ENCODE assay signal across 8 cellular contexts in the genomic region with DNA sequence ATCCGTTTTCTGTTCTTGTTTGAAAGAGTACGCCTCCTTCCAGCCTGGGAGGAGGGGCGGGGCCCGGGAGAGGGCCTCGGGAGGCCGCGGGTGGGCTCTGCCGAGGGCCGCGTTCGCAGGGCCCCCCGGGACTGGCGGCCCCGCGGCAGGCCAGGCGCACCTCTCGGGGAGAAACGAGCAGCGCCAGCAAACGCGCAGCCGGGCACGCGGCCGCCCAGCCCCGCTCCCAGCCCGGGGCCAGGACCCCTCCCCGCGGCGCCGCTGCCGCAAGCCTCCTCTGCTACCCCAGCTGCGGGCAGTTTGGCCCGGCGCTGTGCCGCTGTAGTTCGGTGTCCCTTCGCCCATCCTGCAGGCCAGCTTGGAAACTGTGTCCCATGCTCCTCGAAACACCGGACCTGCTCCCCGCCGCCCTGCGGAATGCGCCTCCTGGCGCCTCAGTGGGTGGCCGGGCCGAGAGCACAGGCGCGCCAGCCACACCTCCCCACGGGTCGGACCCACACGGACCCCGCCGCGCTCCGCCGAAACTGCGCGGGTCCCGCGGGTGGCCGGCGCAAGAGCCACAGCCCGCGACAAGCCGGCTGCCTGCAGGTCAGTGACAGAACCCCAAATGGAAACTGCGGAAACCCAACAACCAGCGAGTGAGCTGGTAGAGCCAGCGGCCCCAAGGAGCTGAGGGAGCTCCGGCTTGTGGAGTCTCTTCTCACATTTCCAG. TPM values are rescaled to one million over a fixed set of nuclear protein-coding genes. Genes with fewer than 3 reads are reported as not detected.
DNase-seq lines count a peak whose midpoint lies in the region; ATAC-seq and TF ChIP-seq lines count a peak whose summit lies in the region.

No MANE protein-coding gene starts in this region.

- no peaks in the 10 kb centered on the region for H3K9me3 Mint-ChIP-seq in CD4-positive, alpha-beta T cell

- H3K79me2 ChIP-seq in OCI-LY1 (ENCODE audit: insufficient read depth, low read length) (no peaks in the 10 kb centered on the region), fibroblast of lung (ENCODE audit: control insufficient read depth, insufficient read depth, low read length) (no peaks in the 10 kb centered on the region), osteoblast (ENCODE audit: insufficient read depth, low read length) (no peaks in the 10 kb centered on the region)

- no peak overlapping the region for H3K27ac Mint-ChIP-seq in CD4-positive, alpha-beta T cell

- ATAC-seq in CD4-positive, alpha-beta T cell (ENCODE audit: poor library complexity), result no peak
- ATAC-seq in GM19328 (IDR thresholded peaks at IDR 0.05; ENCODE audit: unreplicated experiment), result no peak
- no peak for ATAC-seq in mucosa of descending colon

- H4K20me1 ChIP-seq in OCI-LY1 (ENCODE audit: insufficient read depth, low read length) (no peaks in the 10 kb centered on the region), fibroblast of lung (ENCODE audit: control insufficient read depth, extremely low read depth, insufficient read depth, low read length) (no peaks in the 10 kb centered on the region), osteoblast (ENCODE audit: insufficient read depth, low read length) (no peaks in the 10 kb centered on the region)

- H3K36me3 Mint-ChIP-seq in CD4-positive, alpha-beta T cell (ENCODE audit: low read depth), result peaks cover 4% of the 10 kb centered on the region

- peak overlapping the region; percentile 90 for H3K4me3 Mint-ChIP-seq in CD4-positive, alpha-beta T cell

- H3K4me2 ChIP-seq in OCI-LY1 (ENCODE audit: low read length) (peak overlapping the region; percentile 70), fibroblast of lung (ENCODE audit: extremely low read depth, insufficient read depth, low read length) (peak overlapping the region; percentile 82), osteoblast (ENCODE audit: insufficient read depth, low read length) (peak overlapping the region; percentile 79)

- intact Hi-C loops in CD4-positive, alpha-beta T cell (cut with DNase I, micrococcal nuclease), result loop anchor here in 1 of 2 experiments (5.0 kb wide), 1 partner anchor 40 kb away; no protein-coding TSS in a partner anchor
- intact Hi-C loops in mucosa of descending colon (cut with DNase I, micrococcal nuclease), result no loop called here

- H3K9ac ChIP-seq in OCI-LY1 (ENCODE audit: low read length) (no peak overlapping the region), fibroblast of lung (ENCODE audit: insufficient read depth, low read length) (no peak overlapping the region)

- peaks cover 70% of the 10 kb centered on the region for H3K27me3 ChIP-seq in CD4-positive, alpha-beta T cell (ENCODE audit: control insufficient read depth, insufficient read depth, low read length)
- peaks cover 10% of the 10 kb centered on the region; the same call in 1 of the 2 replicates for H3K27me3 ChIP-seq in OCI-LY1 (ENCODE audit: insufficient read depth, low read length)
- peaks cover 34% of the 10 kb centered on the region for H3K27me3 ChIP-seq in fibroblast of lung (ENCODE audit: control insufficient read depth, insufficient read depth, low read length)
- H3K27me3 ChIP-seq in osteoblast (ENCODE audit: insufficient read depth, low read length), result peaks cover 52% of the 10 kb centered on the region

- peaks cover 43% of the 10 kb centered on the region for H3K4me1 Mint-ChIP-seq in CD4-positive, alpha-beta T cell (ENCODE audit: low read depth)

- H3K4me1 ChIP-seq in OCI-LY1 (ENCODE audit: insufficient read depth, low read length, severe bottlenecking) (peaks cover 22% of the 10 kb centered on the region), fibroblast of lung (ENCODE audit: control insufficient read depth, extremely low read depth, insufficient read depth, low read length) (peaks cover 6% of the 10 kb centered on the region), osteoblast (ENCODE audit: insufficient read depth, low read length) (peaks cover 12% of the 10 kb centered on the region), mucosa of descending colon (ENCODE audit: low read depth) (peaks cover 34% of the 10 kb centered on the region)

- H3K36me3 ChIP-seq in OCI-LY1 (ENCODE audit: insufficient read depth, low read length) (no peaks in the 10 kb centered on the region), fibroblast of lung (ENCODE audit: control insufficient read depth, insufficient read depth, low read length) (no peaks in the 10 kb centered on the region), osteoblast (ENCODE audit: insufficient read depth, low read length) (no peaks in the 10 kb centered on the region), mucosa of descending colon (ENCODE audit: low read depth) (no peaks in the 10 kb centered on the region)

- DNase-seq in CD4-positive, alpha-beta T cell, result no peak
- peak in 1 of 2 donors; percentile 13 for DNase-seq in fibroblast of lung (ENCODE audit: low read depth in 2 of 2)
- peak; percentile 90 for DNase-seq in osteoblast (ENCODE audit: insufficient read length, low spot score, missing footprints)
- no peak for DNase-seq in NCI-H1436 treated with DMSO at 0.1 percent for 48 hours (lab: John Stamatoyannopoulos, UW)
- no peak for DNase-seq in HEK293T (ENCODE audit: extremely low spot score)
- DNase-seq in mucosa of descending colon, result no peak

- CTCF ChIA-PET in CD4-positive, alpha-beta T cell (lab: Charles Lee), result no interaction called here
- CTCF ChIA-PET in HEK293T (lab: Yijun Ruan, JAX), result no interaction called here

- POLR2A ChIA-PET in CD4-positive, alpha-beta T cell (lab: Charles Lee), result interaction anchor here (0.9 to 2.4 kb wide), 2 partner anchors 10 to 38 kb away, joined by 3 to 8 read pairs; no protein-coding TSS in a partner anchor
- POLR2A ChIA-PET in HEK293T (lab: Yijun Ruan, JAX), result no interaction called here

- no peak for TF ChIP-seq CTCF in CD4-positive, alpha-beta T cell (IDR thresholded peaks at IDR 0.05)
- TF ChIP-seq CTCF in OCI-LY1 (IDR thresholded peaks at IDR 0.05; ENCODE audit: low read length), result no peak
- TF ChIP-seq CTCF in fibroblast of lung (conservative IDR thresholded peaks at IDR 0.05 in 1 of 2, IDR thresholded peaks at IDR 0.05 in 1 of 2; ENCODE audit: low read depth in 1 of 2, low read length in 2 of 2), result no peak
- no peak for TF ChIP-seq CTCF in osteoblast (IDR thresholded peaks at IDR 0.05; ENCODE audit: extremely low read depth, low read depth, low read length)
- TF ChIP-seq CTCF in mucosa of descending colon (IDR thresholded peaks at IDR 0.05), result no peak

- peaks cover 71% of the 10 kb centered on the region for H3K27me3 Mint-ChIP-seq in CD4-positive, alpha-beta T cell

- no peaks in the 10 kb centered on the region for H3F3A ChIP-seq in OCI-LY1 (ENCODE audit: insufficient read depth, low read length)

- H3K27ac ChIP-seq in CD4-positive, alpha-beta T cell (ENCODE audit: low read depth, low read length), result no peak overlapping the region
- H3K27ac ChIP-seq in OCI-LY1 (ENCODE audit: low read depth, low read length, poor library complexity, severe bottlenecking) (no peak overlapping the region), fibroblast of lung (ENCODE audit: insufficient read depth, low read length) (no peak overlapping the region), osteoblast (ENCODE audit: low read depth, low read length) (no peak overlapping the region)

- H3K9me3 ChIP-seq in CD4-positive, alpha-beta T cell (ENCODE audit: control insufficient read depth, low read length), result peaks cover 2% of the 10 kb centered on the region
- H3K9me3 ChIP-seq in OCI-LY1 (ENCODE audit: low read length), result no peaks in the 10 kb centered on the region
- no peaks in the 10 kb centered on the region for H3K9me3 ChIP-seq in fibroblast of lung (ENCODE audit: control insufficient read depth, insufficient read depth, low read depth, low read length)
- H3K9me3 ChIP-seq in osteoblast (ENCODE audit: low read depth, low read length), result no peaks in the 10 kb centered on the region
- H3K9me3 ChIP-seq in mucosa of descending colon, result no peaks in the 10 kb centered on the region

- no peak overlapping the region for H2AFZ ChIP-seq in OCI-LY1 (ENCODE audit: low read length)
- H2AFZ ChIP-seq in fibroblast of lung (ENCODE audit: low read length), result peak overlapping the region; percentile 75
- H2AFZ ChIP-seq in osteoblast (ENCODE audit: low read length), result no peak overlapping the region

- peak overlapping the region; percentile 59 for H3K4me3 ChIP-seq in OCI-LY1 (ENCODE audit: low read depth, low read length, poor library complexity, severe bottlenecking)
- peak overlapping the region; percentile 52 to 62 (median 57) for H3K4me3 ChIP-seq in fibroblast of lung (replicated peaks in 1 of 4; ENCODE audit: control extremely low read depth in 1 of 4, insufficient read depth in 1 of 4, low read depth in 3 of 4, low read length in 4 of 4)
- H3K4me3 ChIP-seq in osteoblast (ENCODE audit: insufficient read depth, low read length), result peak overlapping the region; percentile 56
- no peak overlapping the region for H3K4me3 ChIP-seq in mucosa of descending colon

- no peaks in the 10 kb centered on the region for H3K9me2 ChIP-seq in OCI-LY1 (ENCODE audit: low read depth, low read length)

TF ChIP-seq in HEK293T, 16 proteins besides CTCF, POLR2A, EP300 and RAD21 (continues in another document):
- TF ChIP-seq FOXK2 (IDR thresholded peaks at IDR 0.05), result no peak
- TF ChIP-seq, protein P1, sequence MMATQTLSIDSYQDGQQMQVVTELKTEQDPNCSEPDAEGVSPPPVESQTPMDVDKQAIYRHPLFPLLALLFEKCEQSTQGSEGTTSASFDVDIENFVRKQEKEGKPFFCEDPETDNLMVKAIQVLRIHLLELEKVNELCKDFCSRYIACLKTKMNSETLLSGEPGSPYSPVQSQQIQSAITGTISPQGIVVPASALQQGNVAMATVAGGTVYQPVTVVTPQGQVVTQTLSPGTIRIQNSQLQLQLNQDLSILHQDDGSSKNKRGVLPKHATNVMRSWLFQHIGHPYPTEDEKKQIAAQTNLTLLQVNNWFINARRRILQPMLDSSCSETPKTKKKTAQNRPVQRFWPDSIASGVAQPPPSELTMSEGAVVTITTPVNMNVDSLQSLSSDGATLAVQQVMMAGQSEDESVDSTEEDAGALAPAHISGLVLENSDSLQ (IDR thresholded peaks at IDR 0.05), result no peak
- TF ChIP-seq ELF4 (IDR thresholded peaks at IDR 0.05), result no peak
- no peak for TF ChIP-seq HDGF (IDR thresholded peaks at IDR 0.05; ENCODE audit: borderline replicate concordance)
- TF ChIP-seq ARNT (IDR thresholded peaks at IDR 0.05), result no peak
- no peak for TF ChIP-seq SP1 (IDR thresholded peaks at IDR 0.05)
- no peak for TF ChIP-seq L3MBTL2 (conservative IDR thresholded peaks at IDR 0.05)
- TF ChIP-seq NFRKB (IDR thresholded peaks at IDR 0.05), result no peak
- TF ChIP-seq FOXM1 (IDR thresholded peaks at IDR 0.05; ENCODE audit: borderline replicate concordance), result no peak
- TF ChIP-seq FOXA1 (IDR thresholded peaks at IDR 0.05), result no peak
- TF ChIP-seq TARDBP (IDR thresholded peaks at IDR 0.05), result no peak
- TF ChIP-seq CTBP1 (IDR thresholded peaks at IDR 0.05; ENCODE audit: borderline replicate concordance), result no peak
- TF ChIP-seq SUZ12 (IDR thresholded peaks at IDR 0.05), result no peak

RNA-seq across cellular contexts. Expression of a gene that starts 2.2 kb away (rescaled TPM):
- not detected for total RNA-seq in CD4-positive, alpha-beta T cell
- total RNA-seq in fibroblast of lung, result not detected in 2 replicates
- not detected in 2 replicates for polyA plus RNA-seq in fibroblast of lung
- polyA plus RNA-seq in fibroblast of lung (2012), result not detected in 2 replicates
- polyA minus RNA-seq in fibroblast of lung (ENCODE audit: low replicate concordance), result not detected in 2 replicates
- not detected in 2 replicates for total RNA-seq in osteoblast
- total RNA-seq in mucosa of descending colon, result under 1 TPM in 2 of 3 donors, not detected in 1; 0.22 to 0.32 TPM
